In the genomic region with DNA sequence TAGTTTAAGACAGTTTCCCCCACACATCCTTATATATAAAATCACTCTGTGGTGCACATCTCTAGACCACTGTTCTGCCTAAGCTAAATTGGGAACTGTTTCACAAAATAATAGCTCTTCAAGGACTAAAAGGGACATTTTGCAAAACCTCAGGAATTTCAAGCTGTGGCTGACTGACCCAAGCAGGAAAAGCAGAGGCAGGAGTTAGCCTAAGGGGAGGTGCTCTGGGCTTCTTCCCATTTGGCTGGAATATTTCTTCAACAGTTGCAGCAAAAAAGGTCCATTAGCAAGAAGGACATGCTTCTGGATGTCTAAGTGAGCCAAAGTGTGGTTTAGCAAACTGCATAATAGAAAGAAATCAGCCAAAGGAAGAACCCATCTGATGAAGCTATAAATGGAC, we compare ENCODE assay signal across 28 cellular contexts.
DNase-seq lines count a peak whose midpoint lies in the region; ATAC-seq, FAIRE-seq and TF ChIP-seq lines count a peak whose summit lies in the region.
"Had no signal": no experiment of that assay in that cellular context is flagged by ENCODE, and none has a peak within 500 bp of the region (broad histone marks: within the 10 kb centered on the region; RNA-seq: fewer than 3 reads in every experiment).

No MANE protein-coding gene starts in this region.

- no peaks in the 10 kb centered on the region for H3K9me3 ChIP-seq in kidney (ENCODE audit: control insufficient read depth in 1 of 2, low read length in 2 of 2)
- H3K9me3 ChIP-seq: HAP-1, left ventricle myocardium inferior, pancreas had no signal

- H3K27me3 Mint-ChIP-seq in natural killer cell treated with Interleukin-12 subunit alpha and Interleukin-12 subunit beta and Interleukin-15 and Interleukin-18, amount 100 ng/mL, for 72 hours: no peaks in the 10 kb centered on the region
- H3K27me3 Mint-ChIP-seq: activated CD4-positive, alpha-beta T cell treated with anti-CD3 and anti-CD28 coated beads, Interleukin-2, amount 10 ng/mL, durations not matched to agents 24 days and 14 days; CD4-positive, alpha-beta memory T cell had no signal

- H3K9ac ChIP-seq in kidney (ENCODE audit: low read length in 2 of 2): no peak overlapping the region

- H3K27ac Mint-ChIP-seq in natural killer cell treated with Interleukin-12 subunit alpha and Interleukin-12 subunit beta and Interleukin-15 and Interleukin-18, amount 100 ng/mL, for 72 hours: no peak overlapping the region
- H3K27ac Mint-ChIP-seq: activated CD4-positive, alpha-beta T cell treated with anti-CD3 and anti-CD28 coated beads, Interleukin-2, amount 10 ng/mL, durations not matched to agents 24 days and 14 days; CD4-positive, alpha-beta memory T cell; mesothelial cell of epicardium; nephron had no signal

- no peaks in the 10 kb centered on the region for H3K36me3 ChIP-seq in kidney (ENCODE audit: control insufficient read depth in 1 of 2, insufficient read depth in 2 of 2, low read length in 2 of 2)
- H3K36me3 ChIP-seq: HAP-1, left ventricle myocardium inferior, pancreas had no signal

- H3K36me3 Mint-ChIP-seq in natural killer cell treated with Interleukin-12 subunit alpha and Interleukin-12 subunit beta and Interleukin-15 and Interleukin-18, amount 100 ng/mL, for 72 hours: no peaks in the 10 kb centered on the region
- H3K36me3 Mint-ChIP-seq: CD4-positive, alpha-beta memory T cell; mesothelial cell of epicardium had no signal

- no peak for ATAC-seq in natural killer cell treated with Interleukin-12 subunit alpha and Interleukin-12 subunit beta and Interleukin-15 and Interleukin-18, amount 100 ng/mL, for 72 hours
- ATAC-seq: activated T-cell treated with anti-CD3 and anti-CD28 coated beads, Interleukin-2, amount 50 U/mL, for 4 hours; pancreas; right cardiac atrium; SK-N-SH treated with all-trans-retinoic acid at 6 μM for 48 hours; stimulated activated naive CD8-positive, alpha-beta T cell treated with anti-CD3 and anti-CD28 coated beads, Interleukin-15, Interleukin-2, amounts not matched to agents 100 U/mL and 50 U/mL, for 24 hours had no signal

- H3K4me3 ChIP-seq in fibroblast of pulmonary artery (replicated peaks; ENCODE audit: low read depth, low read length) (no peak overlapping the region), kidney (ENCODE audit: low read length in 2 of 2) (no peak overlapping the region)
- H3K4me3 ChIP-seq: HAP-1, hepatocyte, left ventricle myocardium inferior, pancreas had no signal

- no peak overlapping the region for H3K4me3 Mint-ChIP-seq in natural killer cell treated with Interleukin-12 subunit alpha and Interleukin-12 subunit beta and Interleukin-15 and Interleukin-18, amount 100 ng/mL, for 72 hours
- H3K4me3 Mint-ChIP-seq: activated CD4-positive, alpha-beta T cell treated with anti-CD3 and anti-CD28 coated beads, Interleukin-2, amount 10 ng/mL, durations not matched to agents 24 days and 14 days; activated T-cell treated with anti-CD3 and anti-CD28 coated beads, Interleukin-2, amount 50 U/mL, for 4 hours; CD4-positive, alpha-beta memory T cell; mesothelial cell of epicardium; nephron had no signal

- peaks cover 4% of the 10 kb centered on the region for H3K9me3 Mint-ChIP-seq in natural killer cell treated with Interleukin-12 subunit alpha and Interleukin-12 subunit beta and Interleukin-15 and Interleukin-18, amount 100 ng/mL, for 72 hours
- H3K9me3 Mint-ChIP-seq: activated T-cell treated with anti-CD3 and anti-CD28 coated beads, Interleukin-2, amount 50 U/mL, for 4 hours; nephron had no signal

- TF ChIP-seq CTCF in fibroblast of pulmonary artery (IDR thresholded peaks at IDR 0.05; ENCODE audit: low read length, missing control alignments): no peak
- no peak for TF ChIP-seq CTCF in kidney (IDR thresholded peaks at IDR 0.05; ENCODE audit: borderline replicate concordance, extremely low read depth, insufficient read depth)

- intact Hi-C loops in kidney (cut with DNase I): no loop called here

- no peaks in the 10 kb centered on the region for H3K4me1 ChIP-seq in kidney (ENCODE audit: control insufficient read depth in 1 of 2, insufficient read depth in 1 of 2, low read depth in 1 of 2, low read length in 2 of 2)
- H3K4me1 ChIP-seq: HAP-1, left ventricle myocardium inferior, pancreas had no signal

- H3K27ac ChIP-seq in kidney (ENCODE audit: low read depth in 2 of 2, low read length in 2 of 2): no peak overlapping the region
- H3K27ac ChIP-seq: hepatocyte, left ventricle myocardium inferior, pancreas, VCaP had no signal

- DNase-seq in AG20443 (ENCODE audit: low spot score) (peak; percentile 77), RPMI7951 (ENCODE audit: low read depth) (peak; percentile 98), fibroblast of pulmonary artery (ENCODE audit: low read depth) (peak; percentile 27), renal cortical epithelial cell (ENCODE audit: low read depth) (peak; percentile 11), kidney (no peak), SW 1271 (lab: John Stamatoyannopoulos, UW) (no peak)
- no peak for DNase-seq in activated CD4-positive, CD25-positive, alpha-beta regulatory T cell (lab: John Stamatoyannopoulos, UW)
- DNase-seq in natural killer cell treated with Interleukin-12 subunit alpha and Interleukin-12 subunit beta and Interleukin-15 and Interleukin-18, amount 100 ng/mL, for 72 hours (ENCODE audit: low spot score): no peak
- DNase-seq: activated CD4-positive, alpha-beta T cell treated with anti-CD3 and anti-CD28 coated beads, Interleukin-2, amount 10 ng/mL, durations not matched to agents 24 days and 14 days; activated naive CD4-positive, alpha-beta T cell treated with Interleukin-2 at 50 U/mL for 16 hours; activated T-cell treated with anti-CD3 and anti-CD28 coated beads, Interleukin-2, amount 50 U/mL, for 4 hours; amniotic stem cell; CD4-positive, alpha-beta memory T cell; DMS153; GDM1; left ventricle myocardium inferior; NCI-H1092 treated with DMSO at 0.1 percent for 48 hours; NCI-H187 treated with DMSO at 0.1 percent for 48 hours; pancreas; right cardiac atrium; stimulated activated CD4-positive, alpha-beta T cell treated with anti-CD3 and anti-CD28 coated beads, Interleukin-15, amount 100 ng/mL, for 24 hours; stimulated activated naive CD8-positive, alpha-beta T cell treated with anti-CD3 and anti-CD28 coated beads, Interleukin-15, Interleukin-2, amounts not matched to agents 100 U/mL and 50 U/mL, for 24 hours had no signal

- FAIRE-seq in kidney (lab: Jason Lieb, UNC): no peak
- FAIRE-seq: pancreas had no signal

- H3K4me1 Mint-ChIP-seq in natural killer cell treated with Interleukin-12 subunit alpha and Interleukin-12 subunit beta and Interleukin-15 and Interleukin-18, amount 100 ng/mL, for 72 hours (ENCODE audit: low read depth in 2 of 2): no peaks in the 10 kb centered on the region
- H3K4me1 Mint-ChIP-seq: activated CD4-positive, alpha-beta T cell treated with anti-CD3 and anti-CD28 coated beads, Interleukin-2, amount 10 ng/mL, durations not matched to agents 24 days and 14 days; CD4-positive, alpha-beta memory T cell; mesothelial cell of epicardium had no signal

Comparison
In these comparisons a context has a peak if more than half of its experiments do, and no peak if none do; other contexts are left out.
1. DNase-seq: peak in AG20443 (single experiment), RPMI7951 (single experiment), fibroblast of pulmonary artery (single experiment) and renal cortical epithelial cell (single experiment); none in kidney (single experiment), activated CD4-positive, CD25-positive, alpha-beta regulatory T cell (0 of 4), natural killer cell treated with Interleukin-12 subunit alpha and Interleukin-12 subunit beta and Interleukin-15 and Interleukin-18, amount 100 ng/mL, for 72 hours (single experiment) and SW 1271 (0 of 2).